Comparison of ENCODE assay signal across 1 cellular context in genomic region chr2:230738924-230739323, GRCh38.
TF ChIP-seq lines count a peak whose summit lies in the region.

No MANE protein-coding gene starts in this region.

TF ChIP-seq in HepG2, 621 proteins besides CTCF, POLR2A, EP300 and RAD21 (continued from another document and continues in another):
- peak; percentile 95 for TF ChIP-seq BCL6 (CRISPR knock-in tag; IDR thresholded peaks at IDR 0.05)
- no peak; the same call in 1 of the 2 replicates for TF ChIP-seq JDP2 (CRISPR knock-in tag; IDR thresholded peaks at IDR 0.05; ENCODE audit: borderline replicate concordance)
- no peak for TF ChIP-seq ZNF121 (CRISPR knock-in tag; IDR thresholded peaks at IDR 0.05)
- TF ChIP-seq ARNT2 (CRISPR knock-in tag; IDR thresholded peaks at IDR 0.05; ENCODE audit: low read depth) = no peak
- no peak for TF ChIP-seq ARNTL (CRISPR knock-in tag; IDR thresholded peaks at IDR 0.05)
- TF ChIP-seq RNF2 (conservative IDR thresholded peaks at IDR 0.05; ENCODE audit: low read depth) = no peak
- TF ChIP-seq PAX8 (CRISPR knock-in tag; IDR thresholded peaks at IDR 0.05; ENCODE audit: borderline replicate concordance) = no peak
- peak; percentile 76 for TF ChIP-seq HNF1A (IDR thresholded peaks at IDR 0.05; ENCODE audit: low read depth)
- peak; percentile 65; the same call in 1 of the 2 replicates for TF ChIP-seq HNF1A (CRISPR knock-in tag; IDR thresholded peaks at IDR 0.05; ENCODE audit: borderline replicate concordance)
- TF ChIP-seq, protein P1, sequence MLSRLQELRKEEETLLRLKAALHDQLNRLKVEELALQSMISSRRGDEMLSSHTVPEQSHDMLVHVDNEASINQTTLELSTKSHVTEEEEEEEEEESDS (CRISPR knock-in tag; IDR thresholded peaks at IDR 0.05; ENCODE audit: borderline replicate concordance) = no peak
- TF ChIP-seq LCORL (IDR thresholded peaks at IDR 0.05) = no peak
- no peak for TF ChIP-seq LCORL (CRISPR knock-in tag; IDR thresholded peaks at IDR 0.05)
- TF ChIP-seq ATF4 (CRISPR knock-in tag; IDR thresholded peaks at IDR 0.05) = peak in 1 of 2 experiments; percentile 27; a peak in 2 of 4 replicates
- TF ChIP-seq ZNF430 (CRISPR knock-in tag; IDR thresholded peaks at IDR 0.05) = no peak
- TF ChIP-seq TP53 (CRISPR knock-in tag; conservative IDR thresholded peaks at IDR 0.05) = no peak
- peak; percentile 28; the same call in 1 of the 2 replicates for TF ChIP-seq ZNF331 (CRISPR knock-in tag; IDR thresholded peaks at IDR 0.05)
- TF ChIP-seq, protein P2, sequence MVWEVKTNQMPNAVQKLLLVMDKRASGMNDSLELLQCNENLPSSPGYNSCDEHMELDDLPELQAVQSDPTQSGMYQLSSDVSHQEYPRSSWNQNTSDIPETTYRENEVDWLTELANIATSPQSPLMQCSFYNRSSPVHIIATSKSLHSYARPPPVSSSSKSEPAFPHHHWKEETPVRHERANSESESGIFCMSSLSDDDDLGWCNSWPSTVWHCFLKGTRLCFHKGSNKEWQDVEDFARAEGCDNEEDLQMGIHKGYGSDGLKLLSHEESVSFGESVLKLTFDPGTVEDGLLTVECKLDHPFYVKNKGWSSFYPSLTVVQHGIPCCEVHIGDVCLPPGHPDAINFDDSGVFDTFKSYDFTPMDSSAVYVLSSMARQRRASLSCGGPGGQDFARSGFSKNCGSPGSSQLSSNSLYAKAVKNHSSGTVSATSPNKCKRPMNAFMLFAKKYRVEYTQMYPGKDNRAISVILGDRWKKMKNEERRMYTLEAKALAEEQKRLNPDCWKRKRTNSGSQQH (CRISPR knock-in tag; IDR thresholded peaks at IDR 0.05; ENCODE audit: low read depth) = no peak
- TF ChIP-seq TBP (CRISPR knock-in tag; IDR thresholded peaks at IDR 0.05) = no peak
- TF ChIP-seq KDM2A (CRISPR knock-in tag; IDR thresholded peaks at IDR 0.05; ENCODE audit: borderline replicate concordance, low read depth) = no peak
- peak; percentile 60; the same call in 1 of the 2 replicates for TF ChIP-seq ZNF205 (CRISPR knock-in tag; IDR thresholded peaks at IDR 0.05)
- peak; percentile 67; the same call in 1 of the 2 replicates for TF ChIP-seq PITX1 (CRISPR knock-in tag; IDR thresholded peaks at IDR 0.05)
- TF ChIP-seq ZNF816 (CRISPR knock-in tag; IDR thresholded peaks at IDR 0.05; ENCODE audit: borderline replicate concordance) = peak; percentile 70
- TF ChIP-seq ZBTB38 (CRISPR knock-in tag; IDR thresholded peaks at IDR 0.05) = no peak
- TF ChIP-seq CREBL2 (CRISPR knock-in tag; IDR thresholded peaks at IDR 0.05; ENCODE audit: borderline replicate concordance) = no peak
- TF ChIP-seq RXRA (CRISPR knock-in tag; IDR thresholded peaks at IDR 0.05) = no peak
- TF ChIP-seq NFE2L2 (IDR thresholded peaks at IDR 0.05; ENCODE audit: low read length) = no peak
- no peak for TF ChIP-seq ZFAT (CRISPR knock-in tag; conservative IDR thresholded peaks at IDR 0.05)
- TF ChIP-seq PHB2 (IDR thresholded peaks at IDR 0.05; ENCODE audit: partially characterized antibody) = no peak
- peak; percentile 30; the same call in 1 of the 2 replicates for TF ChIP-seq POGZ (CRISPR knock-in tag; IDR thresholded peaks at IDR 0.05)
- TF ChIP-seq NR2F2 (IDR thresholded peaks at IDR 0.05; ENCODE audit: borderline replicate concordance, low read depth) = peak; percentile 91
- peak; percentile 80; the same call in 1 of the 2 replicates for TF ChIP-seq ZBTB3 (CRISPR knock-in tag; IDR thresholded peaks at IDR 0.05; ENCODE audit: borderline replicate concordance, low read depth)
- no peak for TF ChIP-seq WIZ (CRISPR knock-in tag; IDR thresholded peaks at IDR 0.05)
- no peak for TF ChIP-seq ELK4 (CRISPR knock-in tag; IDR thresholded peaks at IDR 0.05; ENCODE audit: borderline replicate concordance)
- TF ChIP-seq CBX1 (IDR thresholded peaks at IDR 0.05; ENCODE audit: low read depth) = no peak
- TF ChIP-seq, protein P3, sequence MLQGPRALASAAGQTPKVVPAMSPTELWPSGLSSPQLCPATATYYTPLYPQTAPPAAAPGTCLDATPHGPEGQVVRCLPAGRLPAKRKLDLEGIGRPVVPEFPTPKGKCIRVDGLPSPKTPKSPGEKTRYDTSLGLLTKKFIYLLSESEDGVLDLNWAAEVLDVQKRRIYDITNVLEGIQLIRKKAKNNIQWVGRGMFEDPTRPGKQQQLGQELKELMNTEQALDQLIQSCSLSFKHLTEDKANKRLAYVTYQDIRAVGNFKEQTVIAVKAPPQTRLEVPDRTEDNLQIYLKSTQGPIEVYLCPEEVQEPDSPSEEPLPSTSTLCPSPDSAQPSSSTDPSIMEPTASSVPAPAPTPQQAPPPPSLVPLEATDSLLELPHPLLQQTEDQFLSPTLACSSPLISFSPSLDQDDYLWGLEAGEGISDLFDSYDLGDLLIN (CRISPR knock-in tag; IDR thresholded peaks at IDR 0.05; ENCODE audit: borderline replicate concordance) = no peak
- 0 out of 2 replicates have a peak, but pooled peaks have one; percentile 20 for TF ChIP-seq TGIF2 (CRISPR knock-in tag; IDR thresholded peaks at IDR 0.05)
- no peak for TF ChIP-seq ZNF280D (CRISPR knock-in tag; IDR thresholded peaks at IDR 0.05)
- TF ChIP-seq HIVEP1 (CRISPR knock-in tag; IDR thresholded peaks at IDR 0.05) = no peak
- no peak for TF ChIP-seq HCFC1 (IDR thresholded peaks at IDR 0.05; ENCODE audit: low read depth, low read length)
- TF ChIP-seq KMT2B (CRISPR knock-in tag; IDR thresholded peaks at IDR 0.05) = no peak
- TF ChIP-seq CERS6 (CRISPR knock-in tag; IDR thresholded peaks at IDR 0.05) = no peak
- TF ChIP-seq BRCA1 (CRISPR knock-in tag; IDR thresholded peaks at IDR 0.05) = no peak
- peak; percentile 93; the same call in 1 of the 2 replicates for TF ChIP-seq TOE1 (CRISPR knock-in tag; IDR thresholded peaks at IDR 0.05)
- TF ChIP-seq NFE2 (CRISPR knock-in tag; IDR thresholded peaks at IDR 0.05) = no peak
- TF ChIP-seq, protein P4, sequence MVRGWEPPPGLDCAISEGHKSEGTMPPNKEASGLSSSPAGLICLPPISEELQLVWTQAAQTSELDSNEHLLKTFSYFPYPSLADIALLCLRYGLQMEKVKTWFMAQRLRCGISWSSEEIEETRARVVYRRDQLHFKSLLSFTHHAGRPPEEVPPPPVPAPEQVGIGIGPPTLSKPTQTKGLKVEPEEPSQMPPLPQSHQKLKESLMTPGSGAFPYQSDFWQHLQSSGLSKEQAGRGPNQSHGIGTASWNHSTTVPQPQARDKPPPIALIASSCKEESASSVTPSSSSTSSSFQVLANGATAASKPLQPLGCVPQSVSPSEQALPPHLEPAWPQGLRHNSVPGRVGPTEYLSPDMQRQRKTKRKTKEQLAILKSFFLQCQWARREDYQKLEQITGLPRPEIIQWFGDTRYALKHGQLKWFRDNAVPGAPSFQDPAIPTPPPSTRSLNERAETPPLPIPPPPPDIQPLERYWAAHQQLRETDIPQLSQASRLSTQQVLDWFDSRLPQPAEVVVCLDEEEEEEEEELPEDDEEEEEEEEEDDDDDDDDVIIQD (CRISPR knock-in tag; IDR thresholded peaks at IDR 0.05; ENCODE audit: low read depth) = peak; percentile 74; the same call in 1 of the 2 replicates
- TF ChIP-seq SMAD1 (CRISPR knock-in tag; IDR thresholded peaks at IDR 0.05; ENCODE audit: borderline replicate concordance, low read depth) = no peak
- TF ChIP-seq, protein P5, sequence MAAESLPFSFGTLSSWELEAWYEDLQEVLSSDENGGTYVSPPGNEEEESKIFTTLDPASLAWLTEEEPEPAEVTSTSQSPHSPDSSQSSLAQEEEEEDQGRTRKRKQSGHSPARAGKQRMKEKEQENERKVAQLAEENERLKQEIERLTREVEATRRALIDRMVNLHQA (CRISPR knock-in tag; IDR thresholded peaks at IDR 0.05) = no peak
- no peak for TF ChIP-seq MED8 (CRISPR knock-in tag; IDR thresholded peaks at IDR 0.05; ENCODE audit: insufficient replicate concordance)
- no peak for TF ChIP-seq ZBTB43 (CRISPR knock-in tag; conservative IDR thresholded peaks at IDR 0.05)
- TF ChIP-seq FOXA3 (CRISPR knock-in tag; IDR thresholded peaks at IDR 0.05) = peak; percentile 100
- peak; percentile 76 for TF ChIP-seq ONECUT2 (CRISPR knock-in tag; IDR thresholded peaks at IDR 0.05)
